Comparison of ENCODE assay signal across 8 cellular contexts in genomic region chr15:51971353-51972133, GRCh38. TPM values are rescaled to one million over a fixed set of nuclear protein-coding genes. Genes with fewer than 3 reads are reported as not detected.
DNase-seq lines count a peak whose midpoint lies in the region; ATAC-seq, FAIRE-seq and TF ChIP-seq lines count a peak whose summit lies in the region.

LEO1 (minus strand) TSS chr15:51971778; CDS start chr15:51971745, 33 bp downstream.

- peaks cover 0 to 3% (median 0%) of the 10 kb centered on the region in 5 donors for H3K27me3 Mint-ChIP-seq in naive thymus-derived CD8-positive, alpha-beta T cell

- POLR2A ChIA-PET in naive thymus-derived CD8-positive, alpha-beta T cell (lab: Charles Lee), result interaction anchor here (0.6 to 2.9 kb wide), 13 partner anchors 9 to 234 kb away, joined by 3 to 26 read pairs (median 3); partner anchors contain the start of genes LYSMD2 and MAPK6

- H3K36me3 Mint-ChIP-seq in naive thymus-derived CD8-positive, alpha-beta T cell, result peaks cover 10 to 12% (median 11%) of the 10 kb centered on the region in 3 donors

- peaks cover 4% of the 10 kb centered on the region; the same call in 1 of the 2 replicates for H3K36me3 ChIP-seq in Karpas-422 (ENCODE audit: insufficient read depth, low read length)
- no peaks in the 10 kb centered on the region for H3K36me3 ChIP-seq in fibroblast of lung (ENCODE audit: control insufficient read depth, insufficient read depth, low read length)

- H3K27me3 ChIP-seq in Karpas-422 (ENCODE audit: low read length), result no peaks in the 10 kb centered on the region
- H3K27me3 ChIP-seq in fibroblast of lung (ENCODE audit: control insufficient read depth, insufficient read depth, low read length), result no peaks in the 10 kb centered on the region

- H3K9ac ChIP-seq in Karpas-422 (ENCODE audit: low read length) (peak within 1 kb of the TSS; percentile 92), fibroblast of lung (ENCODE audit: insufficient read depth, low read length) (peak within 1 kb of the TSS; percentile 95)

- H3K79me2 ChIP-seq in Karpas-422 (ENCODE audit: low read length) (peaks cover 56% of the 10 kb centered on the region), fibroblast of lung (ENCODE audit: control insufficient read depth, insufficient read depth, low read length) (peaks cover 37% of the 10 kb centered on the region)

- peaks cover 0 to 20% (median 10%) of the 10 kb centered on the region in 9 donors for H3K9me3 Mint-ChIP-seq in naive thymus-derived CD8-positive, alpha-beta T cell

- H3K27ac Mint-ChIP-seq in naive thymus-derived CD8-positive, alpha-beta T cell, result peak within 1 kb of the TSS; percentile 94 to 100 (median 98)

- no peaks in the 10 kb centered on the region for H3K9me3 ChIP-seq in Karpas-422 (ENCODE audit: low read length)
- no peaks in the 10 kb centered on the region for H3K9me3 ChIP-seq in fibroblast of lung (ENCODE audit: control insufficient read depth, insufficient read depth, low read depth, low read length)

- H3K4me2 ChIP-seq in Karpas-422 (ENCODE audit: low read depth, low read length, poor library complexity, severe bottlenecking) (peak within 1 kb of the TSS; percentile 87), fibroblast of lung (ENCODE audit: extremely low read depth, insufficient read depth, low read length) (peak within 1 kb of the TSS; percentile 97)

- DNase-seq in Daoy (ENCODE audit: low read depth) (peak; percentile 100), Karpas-422 (peak; percentile 99), RCC 7860 (ENCODE audit: low spot score) (peak; percentile 91), activated T-helper 1 cell treated with Interleukin-2 at 50 U/mL for 16 hours (ENCODE audit: low read depth) (peak; percentile 76), fibroblast of lung (ENCODE audit: low read depth in 2 of 2) (peak; percentile 99 to 100)
- DNase-seq in naive thymus-derived CD8-positive, alpha-beta T cell, result peak; percentile 67 to 95 (median 90)
- DNase-seq in stimulated activated naive CD4-positive, alpha-beta T cell (lab: John Stamatoyannopoulos, UW), result peak; percentile 80 to 93 (median 88)

- FAIRE-seq in RCC 7860 (lab: Jason Lieb, UNC), result peak; percentile 57

- peak within 1 kb of the TSS; percentile 92 for H3K4me3 ChIP-seq in Karpas-422 (ENCODE audit: low read length)
- H3K4me3 ChIP-seq in fibroblast of lung (replicated peaks in 1 of 4; ENCODE audit: control extremely low read depth in 1 of 4, insufficient read depth in 1 of 4, low read depth in 3 of 4, low read length in 4 of 4), result peak within 1 kb of the TSS; percentile 80 to 100 (median 94)

- H3K27ac ChIP-seq in Karpas-422 (ENCODE audit: low read length) (peak within 1 kb of the TSS; percentile 64), fibroblast of lung (ENCODE audit: insufficient read depth, low read length) (peak within 1 kb of the TSS; percentile 96)

- H2AFZ ChIP-seq in Karpas-422 (ENCODE audit: low read length) (peak within 1 kb of the TSS; percentile 90), fibroblast of lung (ENCODE audit: low read length) (peak within 1 kb of the TSS; percentile 100)

- H3K4me1 Mint-ChIP-seq in naive thymus-derived CD8-positive, alpha-beta T cell, result peaks cover 10 to 33% (median 22%) of the 10 kb centered on the region in 4 donors

- no peaks in the 10 kb centered on the region for H3K9me2 ChIP-seq in Karpas-422 (replicated peaks; ENCODE audit: insufficient read depth, low read length)

- H4K20me1 ChIP-seq in Karpas-422 (ENCODE audit: insufficient read depth, low read depth, low read length) (peaks cover 7% of the 10 kb centered on the region; the same call in 1 of the 2 replicates), fibroblast of lung (ENCODE audit: control insufficient read depth, extremely low read depth, insufficient read depth, low read length) (no peaks in the 10 kb centered on the region)

- ATAC-seq in GM21825 (IDR thresholded peaks at IDR 0.05; ENCODE audit: unreplicated experiment), result peak; percentile 84
- peak; percentile 87 for ATAC-seq in naive thymus-derived CD8-positive, alpha-beta T cell

- TF ChIP-seq CTCF in fibroblast of lung (conservative IDR thresholded peaks at IDR 0.05 in 1 of 2, IDR thresholded peaks at IDR 0.05 in 1 of 2; ENCODE audit: low read depth in 1 of 2, low read length in 2 of 2), result peak; percentile 50 to 56

- H3K4me1 ChIP-seq in Karpas-422 (ENCODE audit: low read length) (peaks cover 13% of the 10 kb centered on the region), fibroblast of lung (ENCODE audit: control insufficient read depth, extremely low read depth, insufficient read depth, low read length) (no peaks in the 10 kb centered on the region)

- H3K4me3 Mint-ChIP-seq in naive thymus-derived CD8-positive, alpha-beta T cell, result peak within 1 kb of the TSS; percentile 91 to 100 (median 98)

RNA-seq across cellular contexts. Expression of gene LEO1, which starts in this region (rescaled TPM):
- 126 and 151 TPM in 2 replicates for total RNA-seq in Daoy (2014; rRNA removed; shearing (Covaris generic))
- total RNA-seq in Karpas-422 (2014; rRNA removed; shearing (Covaris generic); ENCODE audit: low replicate concordance), result 16.9 and 32.3 TPM in 2 replicates
- 21.3 and 25.4 TPM in 2 replicates for total RNA-seq in fibroblast of lung
- polyA plus RNA-seq in fibroblast of lung, result 12.9 and 16.1 TPM in 2 replicates
- 23.8 and 26.1 TPM in 2 replicates for polyA plus RNA-seq in fibroblast of lung (2012)
- 1.3 and 1.8 TPM in 2 replicates for polyA minus RNA-seq in fibroblast of lung (ENCODE audit: low replicate concordance)
- 10 to 100 TPM; 20.2 to 20.9 TPM for total RNA-seq in naive thymus-derived CD8-positive, alpha-beta T cell
- polyA plus RNA-seq in naive thymus-derived CD8-positive, alpha-beta T cell, result 10 to 100 TPM; 15.0 to 26.5 (median 19.6) TPM

Comparison
In these comparisons a context has a peak if more than half of its experiments do, and no peak if none do; other contexts are left out.
1. Peak in every context shown above with its lines: DNase-seq, ATAC-seq, H3K4me3 ChIP-seq and H3K27ac ChIP-seq.